2 cellular contexts compared by ENCODE assay signal in the genomic region with DNA sequence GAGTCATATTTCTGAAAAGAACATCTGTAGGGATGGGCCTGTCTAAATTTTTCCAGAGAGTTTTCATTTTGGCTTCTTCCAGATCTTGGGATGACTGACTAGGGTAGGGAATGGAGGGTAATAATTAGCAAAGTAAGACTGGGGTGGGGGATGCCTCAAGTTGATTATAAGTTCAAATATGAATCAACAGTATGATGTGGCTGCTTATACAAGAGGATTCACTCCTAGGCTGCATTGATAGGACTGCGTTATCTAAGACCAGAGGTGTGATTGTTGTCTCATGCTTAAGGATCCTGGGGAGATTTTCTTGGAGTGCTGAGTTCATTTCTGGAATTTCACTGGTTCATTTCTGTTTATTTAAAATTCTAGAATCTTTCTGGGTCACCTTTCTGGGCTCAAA.
TF ChIP-seq lines count a peak whose summit lies in the region.

No MANE protein-coding gene starts in this region.

TF ChIP-seq in IMR-90, 13 proteins besides CTCF, POLR2A, EP300 and RAD21:
- no peak for TF ChIP-seq RFX5 (IDR thresholded peaks at IDR 0.05; ENCODE audit: low read depth, low read length)
- no peak for TF ChIP-seq MAFK (IDR thresholded peaks at IDR 0.05; ENCODE audit: low read depth, low read length)
- TF ChIP-seq BHLHE40 (IDR thresholded peaks at IDR 0.05; ENCODE audit: low read depth, low read length), result no peak
- no peak for TF ChIP-seq MXI1 (IDR thresholded peaks at IDR 0.05; ENCODE audit: borderline replicate concordance, low read depth, low read length)
- no peak for TF ChIP-seq CHD1 (IDR thresholded peaks at IDR 0.05; ENCODE audit: low read depth, low read length)
- TF ChIP-seq, protein P1, sequence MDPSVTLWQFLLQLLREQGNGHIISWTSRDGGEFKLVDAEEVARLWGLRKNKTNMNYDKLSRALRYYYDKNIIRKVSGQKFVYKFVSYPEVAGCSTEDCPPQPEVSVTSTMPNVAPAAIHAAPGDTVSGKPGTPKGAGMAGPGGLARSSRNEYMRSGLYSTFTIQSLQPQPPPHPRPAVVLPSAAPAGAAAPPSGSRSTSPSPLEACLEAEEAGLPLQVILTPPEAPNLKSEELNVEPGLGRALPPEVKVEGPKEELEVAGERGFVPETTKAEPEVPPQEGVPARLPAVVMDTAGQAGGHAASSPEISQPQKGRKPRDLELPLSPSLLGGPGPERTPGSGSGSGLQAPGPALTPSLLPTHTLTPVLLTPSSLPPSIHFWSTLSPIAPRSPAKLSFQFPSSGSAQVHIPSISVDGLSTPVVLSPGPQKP (IDR thresholded peaks at IDR 0.05; ENCODE audit: borderline replicate concordance, low read depth, low read length), result no peak
- no peak for TF ChIP-seq USF2 (IDR thresholded peaks at IDR 0.05; ENCODE audit: low read depth, low read length)
- TF ChIP-seq FOS (IDR thresholded peaks at IDR 0.05; ENCODE audit: low read depth, low read length), result no peak
- TF ChIP-seq NFE2L2 (IDR thresholded peaks at IDR 0.05; ENCODE audit: low read depth, low read length), result no peak
- no peak for TF ChIP-seq MAZ (IDR thresholded peaks at IDR 0.05; ENCODE audit: borderline replicate concordance, low read depth, low read length)
- no peak for TF ChIP-seq SMC3 (IDR thresholded peaks at IDR 0.05; ENCODE audit: low read depth, low read length)
- no peak for TF ChIP-seq CEBPB (IDR thresholded peaks at IDR 0.05; ENCODE audit: low read depth, low read length)
- TF ChIP-seq RCOR1 (IDR thresholded peaks at IDR 0.05; ENCODE audit: insufficient replicate concordance, low read length), result no peak

TF ChIP-seq in SK-N-SH treated with all-trans-retinoic acid at 6 μM for 48 hours, 23 proteins besides CTCF, POLR2A, EP300 and RAD21:
- TF ChIP-seq, protein P2, sequence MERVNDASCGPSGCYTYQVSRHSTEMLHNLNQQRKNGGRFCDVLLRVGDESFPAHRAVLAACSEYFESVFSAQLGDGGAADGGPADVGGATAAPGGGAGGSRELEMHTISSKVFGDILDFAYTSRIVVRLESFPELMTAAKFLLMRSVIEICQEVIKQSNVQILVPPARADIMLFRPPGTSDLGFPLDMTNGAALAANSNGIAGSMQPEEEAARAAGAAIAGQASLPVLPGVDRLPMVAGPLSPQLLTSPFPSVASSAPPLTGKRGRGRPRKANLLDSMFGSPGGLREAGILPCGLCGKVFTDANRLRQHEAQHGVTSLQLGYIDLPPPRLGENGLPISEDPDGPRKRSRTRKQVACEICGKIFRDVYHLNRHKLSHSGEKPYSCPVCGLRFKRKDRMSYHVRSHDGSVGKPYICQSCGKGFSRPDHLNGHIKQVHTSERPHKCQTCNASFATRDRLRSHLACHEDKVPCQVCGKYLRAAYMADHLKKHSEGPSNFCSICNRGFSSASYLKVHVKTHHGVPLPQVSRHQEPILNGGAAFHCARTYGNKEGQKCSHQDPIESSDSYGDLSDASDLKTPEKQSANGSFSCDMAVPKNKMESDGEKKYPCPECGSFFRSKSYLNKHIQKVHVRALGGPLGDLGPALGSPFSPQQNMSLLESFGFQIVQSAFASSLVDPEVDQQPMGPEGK (CRISPR knock-in tag; IDR thresholded peaks at IDR 0.05; ENCODE audit: borderline replicate concordance), result no peak
- TF ChIP-seq ZFP3 (CRISPR knock-in tag; IDR thresholded peaks at IDR 0.05) (no peak), ZNF565 (CRISPR knock-in tag; conservative IDR thresholded peaks at IDR 0.05; ENCODE audit: low read depth) (no peak), TCF4 (CRISPR knock-in tag; IDR thresholded peaks at IDR 0.05; ENCODE audit: borderline replicate concordance) (no peak), TOX (CRISPR knock-in tag; IDR thresholded peaks at IDR 0.05; ENCODE audit: borderline replicate concordance) (no peak), ESRRG (CRISPR knock-in tag; IDR thresholded peaks at IDR 0.05) (no peak), RARB (CRISPR knock-in tag; IDR thresholded peaks at IDR 0.05) (no peak), GLIS3 (CRISPR knock-in tag; IDR thresholded peaks at IDR 0.05) (no peak), CSDC2 (CRISPR knock-in tag; IDR thresholded peaks at IDR 0.05) (no peak), BACH2 (CRISPR knock-in tag; IDR thresholded peaks at IDR 0.05; ENCODE audit: borderline replicate concordance) (no peak), ZNF8 (CRISPR knock-in tag; IDR thresholded peaks at IDR 0.05) (no peak), OSR1 (CRISPR knock-in tag; IDR thresholded peaks at IDR 0.05) (no peak), ISL1 (CRISPR knock-in tag; IDR thresholded peaks at IDR 0.05) (no peak), ZC3H10 (CRISPR knock-in tag; IDR thresholded peaks at IDR 0.05) (no peak), POU6F1 (CRISPR knock-in tag; IDR thresholded peaks at IDR 0.05; ENCODE audit: borderline replicate concordance, low read depth) (no peak), CREB5 (CRISPR knock-in tag; IDR thresholded peaks at IDR 0.05; ENCODE audit: low read depth) (no peak)
- TF ChIP-seq, protein P3, sequence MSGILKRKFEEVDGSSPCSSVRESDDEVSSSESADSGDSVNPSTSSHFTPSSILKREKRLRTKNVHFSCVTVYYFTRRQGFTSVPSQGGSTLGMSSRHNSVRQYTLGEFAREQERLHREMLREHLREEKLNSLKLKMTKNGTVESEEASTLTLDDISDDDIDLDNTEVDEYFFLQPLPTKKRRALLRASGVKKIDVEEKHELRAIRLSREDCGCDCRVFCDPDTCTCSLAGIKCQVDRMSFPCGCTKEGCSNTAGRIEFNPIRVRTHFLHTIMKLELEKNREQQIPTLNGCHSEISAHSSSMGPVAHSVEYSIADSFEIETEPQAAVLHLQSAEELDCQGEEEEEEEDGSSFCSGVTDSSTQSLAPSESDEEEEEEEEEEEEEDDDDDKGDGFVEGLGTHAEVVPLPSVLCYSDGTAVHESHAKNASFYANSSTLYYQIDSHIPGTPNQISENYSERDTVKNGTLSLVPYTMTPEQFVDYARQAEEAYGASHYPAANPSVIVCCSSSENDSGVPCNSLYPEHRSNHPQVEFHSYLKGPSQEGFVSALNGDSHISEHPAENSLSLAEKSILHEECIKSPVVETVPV (CRISPR knock-in tag; IDR thresholded peaks at IDR 0.05), result no peak
